Comparison of ENCODE assay signal across 21 cellular contexts in genomic region chr4:179893967-179894590, GRCh38.
"Had no signal": no experiment of that assay in that cellular context is flagged by ENCODE, and none has a peak within 500 bp of the region (broad histone marks: within the 10 kb centered on the region; RNA-seq: fewer than 3 reads in every experiment).

No MANE protein-coding gene starts in this region.

- H3K9ac ChIP-seq: neural progenitor cell had no signal

- H3K4me3 ChIP-seq: colonic mucosa, left lung, lower lobe of right lung, neural progenitor cell, right lobe of liver, transverse colon had no signal

- DNase-seq: activated CD4-positive, alpha-beta T cell treated with anti-CD3 and anti-CD28 coated beads for 48 hours; activated CD4-positive, alpha-beta T cell treated with anti-CD3 and anti-CD28 coated beads, Interleukin-2, amount 50 U/mL, for 48 hours; activated CD8-positive, alpha-beta memory T cell treated with anti-CD3 and anti-CD28 coated beads for 24 hours; activated gamma-delta T cell; activated naive CD4-positive, alpha-beta T cell treated with anti-CD3 and anti-CD28 coated beads, Interleukin-2, amount 10 ng/mL, durations not matched to agents 7 days and 5 days; colonic mucosa; effector memory CD8-positive, alpha-beta T cell; erythroblast; glutamatergic neuron; left lung; lower lobe of right lung; mesendoderm; natural killer cell; right lobe of liver; stimulated activated CD4-positive, alpha-beta T cell treated with anti-CD3 and anti-CD28 coated beads, Interleukin-2, amount 100 ng/mL, for 48 hours; stimulated activated naive CD4-positive, alpha-beta T cell treated with Interleukin-2 at 50 U/mL for 16 hours; transverse colon; WERI-Rb-1 had no signal

- H3K4me1 ChIP-seq: colonic mucosa, left lung, lower lobe of right lung, neural progenitor cell, right lobe of liver, transverse colon had no signal

- H3K9me3 Mint-ChIP-seq: neural progenitor cell had no signal

- H3K4me2 ChIP-seq: neural progenitor cell had no signal

- H3K27me3 ChIP-seq: colonic mucosa, left lung, neural progenitor cell, right lobe of liver, transverse colon had no signal

- H3K27ac Mint-ChIP-seq: activated naive CD4-positive, alpha-beta T cell treated with anti-CD3 and anti-CD28 coated beads, Interleukin-2, amount 10 ng/mL, durations not matched to agents 7 days and 5 days; effector memory CD8-positive, alpha-beta T cell; natural killer cell; neural progenitor cell had no signal

- H3K4me1 Mint-ChIP-seq: activated naive CD4-positive, alpha-beta T cell treated with anti-CD3 and anti-CD28 coated beads, Interleukin-2, amount 10 ng/mL, durations not matched to agents 7 days and 5 days; central memory CD8-positive, alpha-beta T cell; natural killer cell; neural progenitor cell had no signal

- H3K4me3 Mint-ChIP-seq: activated naive CD4-positive, alpha-beta T cell treated with anti-CD3 and anti-CD28 coated beads, Interleukin-2, amount 10 ng/mL, durations not matched to agents 7 days and 5 days; central memory CD8-positive, alpha-beta T cell; effector memory CD8-positive, alpha-beta T cell; natural killer cell; neural progenitor cell had no signal

- H3K36me3 Mint-ChIP-seq: activated naive CD4-positive, alpha-beta T cell treated with anti-CD3 and anti-CD28 coated beads, Interleukin-2, amount 10 ng/mL, durations not matched to agents 7 days and 5 days; neural progenitor cell had no signal

- H2AFZ ChIP-seq: neural progenitor cell had no signal

- H3K9me3 ChIP-seq: colonic mucosa, left lung, lower lobe of right lung, right lobe of liver, transverse colon had no signal

- ATAC-seq: activated CD4-positive, CD25-positive, alpha-beta regulatory T cell treated with anti-CD3 and anti-CD28 coated beads, Interleukin-2, amount 50 U/mL, for 24 hours; effector memory CD8-positive, alpha-beta T cell; left lung; lower lobe of right lung; natural killer cell; right lobe of liver had no signal

- H3K27me3 Mint-ChIP-seq: activated naive CD4-positive, alpha-beta T cell treated with anti-CD3 and anti-CD28 coated beads, Interleukin-2, amount 10 ng/mL, durations not matched to agents 7 days and 5 days; central memory CD8-positive, alpha-beta T cell; effector memory CD8-positive, alpha-beta T cell had no signal

- H3K27ac ChIP-seq: colonic mucosa, left lung, lower lobe of right lung, neural progenitor cell, right lobe of liver, transverse colon, WERI-Rb-1 had no signal

- H3K36me3 ChIP-seq: colonic mucosa, left lung, lower lobe of right lung, neural progenitor cell, right lobe of liver, transverse colon, WERI-Rb-1 had no signal
